Comparison of ENCODE assay signal across 31 cellular contexts in the genomic region with DNA sequence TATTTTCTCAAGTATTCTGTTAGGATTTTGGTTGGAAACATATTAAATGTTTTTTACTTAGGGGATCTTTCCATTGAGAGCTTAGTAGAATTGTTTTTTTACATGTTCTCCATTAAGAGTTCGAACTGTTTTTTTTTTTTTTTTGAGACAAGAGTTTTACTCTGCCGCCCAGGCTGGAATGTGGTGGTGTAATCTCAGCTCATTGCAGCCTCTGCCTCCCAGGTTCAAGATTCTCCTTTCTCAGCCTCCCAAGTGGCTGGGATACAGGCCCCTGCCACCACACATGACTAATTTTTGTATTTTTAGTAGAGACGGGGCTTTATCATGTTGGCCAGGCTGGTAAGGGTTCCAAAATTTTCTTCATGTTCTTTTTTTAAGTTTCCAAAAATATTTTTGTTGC. TPM values are rescaled to one million over a fixed set of nuclear protein-coding genes. Genes with fewer than 3 reads are reported as not detected.
"Had no signal": no experiment of that assay in that cellular context is flagged by ENCODE, and none has a peak within 500 bp of the region (broad histone marks: within the 10 kb centered on the region; RNA-seq: fewer than 3 reads in every experiment).

No MANE protein-coding gene starts in this region.

- H3K27ac ChIP-seq: body of pancreas, epithelial cell of prostate, esophagus squamous epithelium, heart left ventricle, WERI-Rb-1 had no signal

- H3K27me3 ChIP-seq: body of pancreas, esophagus squamous epithelium, heart left ventricle had no signal

- ATAC-seq: activated CD4-positive, CD25-positive, alpha-beta regulatory T cell treated with anti-CD3 and anti-CD28 coated beads, Interleukin-2, amount 50 U/mL, for 24 hours; activated CD8-positive, alpha-beta T cell treated with anti-CD3 and anti-CD28 coated beads for 36 hours; body of pancreas; effector memory CD8-positive, alpha-beta T cell; heart left ventricle; T-cell had no signal

- H3K27ac Mint-ChIP-seq: activated B cell treated with CpG ODN at 0.5 μM for 24 hours; activated CD8-positive, alpha-beta T cell treated with anti-CD3 and anti-CD28 coated beads for 36 hours; activated naive CD8-positive, alpha-beta T cell; T-helper 1 cell treated with Interleukin-12 subunit alpha and Interleukin-12 subunit beta and Interleukin-4 antibody, amounts not matched to agents 30 μg/mL and 1 μg/mL, for 36 hours had no signal

- H3K27me3 Mint-ChIP-seq: activated B cell treated with CpG ODN at 0.5 μM for 24 hours; activated CD8-positive, alpha-beta T cell treated with anti-CD3 and anti-CD28 coated beads for 36 hours; activated naive CD8-positive, alpha-beta T cell; effector memory CD8-positive, alpha-beta T cell; T-cell had no signal

- H3K36me3 ChIP-seq: WERI-Rb-1 had no signal

- DNase-seq: activated B cell treated with CpG ODN at 0.5 μM for 24 hours; activated CD4-positive, alpha-beta T cell treated with anti-CD3 and anti-CD28 coated beads for 48 hours; activated CD4-positive, alpha-beta T cell treated with anti-CD3 and anti-CD28 coated beads, Interleukin-2, amount 50 U/mL, for 1 hour; activated CD4-positive, alpha-beta T cell treated with anti-CD3 and anti-CD28 coated beads, Interleukin-2, amount 50 U/mL, for 48 hours; activated CD8-positive, alpha-beta memory T cell treated with anti-CD3 and anti-CD28 coated beads for 24 hours; activated CD8-positive, alpha-beta T cell treated with anti-CD3 and anti-CD28 coated beads for 36 hours; activated gamma-delta T cell treated with Interleukin-2 at 50 U/mL for 16 hours; activated naive CD4-positive, alpha-beta T cell treated with anti-CD3 and anti-CD28 coated beads, Interleukin-2, amount 50 U/mL, for 16 hours; activated naive CD4-positive, alpha-beta T cell treated with Interleukin-2 at 50 U/mL for 16 hours; activated T-cell treated with anti-CD3 and anti-CD28 coated beads, Interleukin-2, amount 50 U/mL, for 48 hours; amniotic stem cell; anterior cingulate cortex; body of pancreas; caudate nucleus; cortex of kidney; dermis blood vessel endothelial cell; effector CD4-positive, alpha-beta T cell; effector memory CD8-positive, alpha-beta T cell; esophagus squamous epithelium; foreskin melanocyte; glutamatergic neuron; heart left ventricle; SW 1271; T-cell; T-helper 9 cell; WERI-Rb-1 had no signal

- H3K4me3 Mint-ChIP-seq: activated B cell treated with CpG ODN at 0.5 μM for 24 hours; activated CD8-positive, alpha-beta T cell treated with anti-CD3 and anti-CD28 coated beads for 36 hours; activated naive CD8-positive, alpha-beta T cell; effector memory CD8-positive, alpha-beta T cell; T-cell; T-helper 1 cell treated with Interleukin-12 subunit alpha and Interleukin-12 subunit beta and Interleukin-4 antibody, amounts not matched to agents 30 μg/mL and 1 μg/mL, for 36 hours had no signal

- H3K4me3 ChIP-seq: body of pancreas, esophagus squamous epithelium, heart left ventricle had no signal

- H3K4me1 Mint-ChIP-seq: activated B cell treated with CpG ODN at 0.5 μM for 24 hours had no signal

- H3K9me3 Mint-ChIP-seq: activated B cell treated with CpG ODN at 0.5 μM for 24 hours; activated CD8-positive, alpha-beta T cell treated with anti-CD3 and anti-CD28 coated beads for 36 hours; effector memory CD8-positive, alpha-beta T cell; T-cell; T-helper 1 cell treated with Interleukin-12 subunit alpha and Interleukin-12 subunit beta and Interleukin-4 antibody, amounts not matched to agents 30 μg/mL and 1 μg/mL, for 36 hours had no signal

- H3K9me3 ChIP-seq: body of pancreas, esophagus squamous epithelium, heart left ventricle had no signal

RNA-seq across cellular contexts. Expression of a gene that starts 33.6 kb away (rescaled TPM):
- total RNA-seq: T-helper 2 cell treated with Interferon-gamma antibody and Interleukin-4, amounts not matched to agents 100 ng/mL and 5 ng/mL, for 36 hours had no signal
